In genomic region chr18:29753379-29753778, GRCh38 we compare ENCODE assay signal across 34 cellular contexts.
DNase-seq lines count a peak whose midpoint lies in the region; ATAC-seq, FAIRE-seq and TF ChIP-seq lines count a peak whose summit lies in the region.
"Had no signal": no experiment of that assay in that cellular context is flagged by ENCODE, and none has a peak within 500 bp of the region (broad histone marks: within the 10 kb centered on the region; RNA-seq: fewer than 3 reads in every experiment).

No MANE protein-coding gene starts in this region.

- no peaks in the 10 kb centered on the region for H3K4me1 Mint-ChIP-seq in stimulated activated effector memory CD8-positive, alpha-beta T cell treated with anti-CD3 and anti-CD28 coated beads, Interleukin-12 subunit alpha, Interleukin-12 subunit beta, amount 100 ng/mL, for 72 hours
- H3K4me1 Mint-ChIP-seq: CD4-positive, alpha-beta memory T cell; H9; IgD-negative memory B cell; naive thymus-derived CD8-positive, alpha-beta T cell; stimulated activated memory B cell treated with anti-CD40 and anti-IgM and Interleukin-4, amounts not matched to agents 10 μg/mL and 1 μg/mL and 100 μg/mL, for 72 hours had no signal

- H3K4me3 ChIP-seq in HepG2 (replicated peaks in 1 of 3; ENCODE audit: insufficient read depth in 1 of 3, low read depth in 2 of 3, low read length in 3 of 3) = no peak overlapping the region
- no peak overlapping the region for H3K4me3 ChIP-seq in right lobe of liver
- H3K4me3 ChIP-seq in adipocyte (ENCODE audit: low read length) = no peak overlapping the region
- H3K4me3 ChIP-seq in fibroblast of the aortic adventitia (ENCODE audit: low read depth, low read length) = no peak overlapping the region
- no peak overlapping the region for H3K4me3 ChIP-seq in lower leg skin (ENCODE audit: low read depth, poor library complexity, severe bottlenecking)
- H3K4me3 ChIP-seq: heart right ventricle, upper lobe of left lung had no signal

- CTCF ChIA-PET in HepG2 (lab: Yijun Ruan, JAX; ENCODE audit: low intra/inter-chr PET ratio, low total read pairs) = no interaction called here

- H3K9me3 ChIP-seq in HepG2 (ENCODE audit: low read length) (no peaks in the 10 kb centered on the region), right lobe of liver (no peaks in the 10 kb centered on the region), adipocyte (ENCODE audit: control insufficient read depth, low read length) (no peaks in the 10 kb centered on the region)
- H3K9me3 ChIP-seq: heart right ventricle had no signal

- TF ChIP-seq POLR2A in HepG2 (IDR thresholded peaks at IDR 0.05; ENCODE audit: insufficient read depth in 1 of 2, low read depth in 2 of 2, low read length in 2 of 2) (no peak), right lobe of liver (IDR thresholded peaks at IDR 0.05) (no peak), lower leg skin (IDR thresholded peaks at IDR 0.05) (no peak)

- H3K9ac ChIP-seq in HepG2 (ENCODE audit: insufficient read depth, low read depth, low read length) = no peak overlapping the region
- H3K9ac ChIP-seq in adipocyte (ENCODE audit: low read length) = no peak overlapping the region

- no peaks in the 10 kb centered on the region for H3K79me2 ChIP-seq in HepG2 (ENCODE audit: insufficient read depth, low read length)

- no peak overlapping the region for H3K4me2 ChIP-seq in HepG2 (ENCODE audit: low read depth, low read length)

- H3K4me3 Mint-ChIP-seq in stimulated activated effector memory CD8-positive, alpha-beta T cell treated with anti-CD3 and anti-CD28 coated beads, Interleukin-12 subunit alpha, Interleukin-12 subunit beta, amount 100 ng/mL, for 72 hours = no peak overlapping the region
- H3K4me3 Mint-ChIP-seq: CD4-positive, alpha-beta memory T cell; effector memory CD8-positive, alpha-beta T cell; H9; IgD-negative memory B cell; naive thymus-derived CD8-positive, alpha-beta T cell; stimulated activated memory B cell treated with anti-CD40 and anti-IgM and Interleukin-4, amounts not matched to agents 10 μg/mL and 1 μg/mL and 100 μg/mL, for 72 hours had no signal

- no peak overlapping the region for H3K27ac ChIP-seq in HepG2 (ENCODE audit: extremely low read length, insufficient read depth, low read length)
- no peak overlapping the region for H3K27ac ChIP-seq in right lobe of liver
- H3K27ac ChIP-seq: heart right ventricle, upper lobe of left lung, VCaP had no signal

- FAIRE-seq in HepG2 (lab: Jason Lieb, UNC) = no peak
- FAIRE-seq: A204.1, D721Med, GM12892 had no signal

- no peaks in the 10 kb centered on the region for H3K4me1 ChIP-seq in HepG2 (ENCODE audit: insufficient read depth, low read length)
- no peaks in the 10 kb centered on the region for H3K4me1 ChIP-seq in right lobe of liver
- no peaks in the 10 kb centered on the region for H3K4me1 ChIP-seq in adipocyte (ENCODE audit: control insufficient read depth, insufficient read depth, low read length)
- H3K4me1 ChIP-seq: heart right ventricle, upper lobe of left lung had no signal

- DNase-seq in HepG2 (ENCODE audit: low spot score) = no peak
- DNase-seq in right lobe of liver = no peak
- DNase-seq in adipocyte (ENCODE audit: low read depth) = peak; percentile 43
- peak; percentile 32 for DNase-seq in fibroblast of the aortic adventitia (ENCODE audit: low read depth)
- DNase-seq in lower leg skin (ENCODE audit: low spot score in 2 of 2) = no peak
- DNase-seq in stimulated activated effector memory CD8-positive, alpha-beta T cell treated with anti-CD3 and anti-CD28 coated beads, Interleukin-12 subunit alpha, Interleukin-12 subunit beta, amount 100 ng/mL, for 72 hours (ENCODE audit: low spot score in 2 of 2) = no peak
- DNase-seq in CD1c-positive myeloid dendritic cell (ENCODE audit: extremely low spot score) = no peak
- DNase-seq: activated CD4-positive, alpha-beta T cell treated with anti-CD3 and anti-CD28 coated beads for 4 hours; activated CD8-positive, alpha-beta memory T cell treated with anti-CD3 and anti-CD28 coated beads for 24 hours; activated naive CD4-positive, alpha-beta T cell treated with anti-CD3 and anti-CD28 coated beads, Interleukin-2, amount 50 U/mL, for 16 hours; activated T-cell treated with anti-CD3 and anti-CD28 coated beads for 4 hours; amygdala; CD4-positive, alpha-beta memory T cell; central memory CD4-positive, alpha-beta T cell; effector memory CD8-positive, alpha-beta T cell; erythroblast; foreskin melanocyte; H9; heart right ventricle; naive thymus-derived CD8-positive, alpha-beta T cell; NCI-H146; NCI-H2107; SIG-M5; T-helper 9 cell; upper lobe of left lung had no signal

- WGBS in HepG2 (ENCODE audit: low lambda C conversion rate) = 28% methylated on average over 4 of the region's 4 CpGs
- 61% methylated on average over 4 of the region's 4 CpGs for WGBS in right lobe of liver (ENCODE audit: insufficient coverage, low coverage, low lambda C conversion rate, missing lambda C conversion rate)
- 92 to 93% methylated on average over 4 of the region's 4 CpGs for WGBS in lower leg skin, 2 donors

- TF ChIP-seq CTCF in HepG2 (CRISPR knock-in tag; IDR thresholded peaks at IDR 0.05) (no peak), right lobe of liver (IDR thresholded peaks at IDR 0.05) (no peak), fibroblast of the aortic adventitia (IDR thresholded peaks at IDR 0.05; ENCODE audit: insufficient read depth, low read length) (no peak), lower leg skin (IDR thresholded peaks at IDR 0.05) (no peak)

- H3K27me3 ChIP-seq in HepG2 (ENCODE audit: control insufficient read depth in 1 of 2, insufficient read depth in 2 of 2, low read length in 2 of 2) (no peaks in the 10 kb centered on the region), right lobe of liver (no peaks in the 10 kb centered on the region), adipocyte (replicated peaks; ENCODE audit: control insufficient read depth, insufficient read depth, low read length) (no peaks in the 10 kb centered on the region)
- H3K27me3 ChIP-seq: heart right ventricle, upper lobe of left lung had no signal

- H3K36me3 Mint-ChIP-seq in stimulated activated effector memory CD8-positive, alpha-beta T cell treated with anti-CD3 and anti-CD28 coated beads, Interleukin-12 subunit alpha, Interleukin-12 subunit beta, amount 100 ng/mL, for 72 hours = no peaks in the 10 kb centered on the region
- H3K36me3 Mint-ChIP-seq: CD4-positive, alpha-beta memory T cell; IgD-negative memory B cell; naive thymus-derived CD8-positive, alpha-beta T cell; stimulated activated memory B cell treated with anti-CD40 and anti-IgM and Interleukin-4, amounts not matched to agents 10 μg/mL and 1 μg/mL and 100 μg/mL, for 72 hours had no signal

- BruUV-seq in HepG2 (replicated peaks; lab: Mats Ljungman, UMichigan) = no TSS peak

- ATAC-seq in HepG2 = no peak
- no peak for ATAC-seq in right lobe of liver
- ATAC-seq in GM18867 (IDR thresholded peaks at IDR 0.05; ENCODE audit: unreplicated experiment) = no peak
- no peak for ATAC-seq in stimulated activated effector memory CD8-positive, alpha-beta T cell treated with anti-CD3 and anti-CD28 coated beads, Interleukin-12 subunit alpha, Interleukin-12 subunit beta, amount 100 ng/mL, for 72 hours
- ATAC-seq: effector memory CD8-positive, alpha-beta T cell; heart right ventricle; naive thymus-derived CD8-positive, alpha-beta T cell; Panc1; stimulated activated memory B cell treated with anti-CD40 and anti-IgM and Interleukin-4, amounts not matched to agents 10 μg/mL and 1 μg/mL and 100 μg/mL, for 72 hours had no signal

- H3K9me3 Mint-ChIP-seq in stimulated activated effector memory CD8-positive, alpha-beta T cell treated with anti-CD3 and anti-CD28 coated beads, Interleukin-12 subunit alpha, Interleukin-12 subunit beta, amount 100 ng/mL, for 72 hours = peaks cover 24% of the 10 kb centered on the region
- H3K9me3 Mint-ChIP-seq: H9 had no signal

- no peaks in the 10 kb centered on the region for H4K20me1 ChIP-seq in HepG2 (ENCODE audit: insufficient read depth, low read length)

- H3K36me3 ChIP-seq in HepG2 (replicated peaks in 1 of 2; ENCODE audit: control insufficient read depth in 1 of 2, insufficient read depth in 2 of 2, low read length in 2 of 2) (no peaks in the 10 kb centered on the region), right lobe of liver (no peaks in the 10 kb centered on the region), adipocyte (ENCODE audit: control insufficient read depth, insufficient read depth, low read length, severe bottlenecking) (no peaks in the 10 kb centered on the region)
- H3K36me3 ChIP-seq: heart right ventricle, upper lobe of left lung had no signal

- TF ChIP-seq RAD21 in HepG2 (CRISPR knock-in tag; IDR thresholded peaks at IDR 0.05) = no peak

- in situ Hi-C loops in HepG2 (cut with HindIII; ENCODE audit: extremely low pct_ligation_motif_present, low pct_unique_long_range_greater_than_20kb) = no loop called here

- POLR2A ChIA-PET in HepG2 (lab: Yijun Ruan, JAX) = no interaction called here

- H3K27ac Mint-ChIP-seq in stimulated activated effector memory CD8-positive, alpha-beta T cell treated with anti-CD3 and anti-CD28 coated beads, Interleukin-12 subunit alpha, Interleukin-12 subunit beta, amount 100 ng/mL, for 72 hours = no peak overlapping the region
- H3K27ac Mint-ChIP-seq: activated T-helper 2 cell treated with anti-CD3 and anti-CD28 coated beads, Interferon-gamma antibody, Interleukin-2, Interleukin-4, amounts not matched to agents 10 μg/mL and 5 μg/mL and 100 μg/mL, durations not matched to agents 14 hours and 24 hours and 36 hours; CD4-positive, alpha-beta memory T cell; effector memory CD8-positive, alpha-beta T cell; H9; IgD-negative memory B cell; naive thymus-derived CD8-positive, alpha-beta T cell; stimulated activated memory B cell treated with anti-CD40 and anti-IgM and Interleukin-4, amounts not matched to agents 10 μg/mL and 1 μg/mL and 100 μg/mL, for 72 hours had no signal

- intact Hi-C loops in HepG2 (cut with micrococcal nuclease; ENCODE audit: unreplicated experiment) (no loop called here), right lobe of liver (cut with DNase I) (no loop called here), lower leg skin (cut with DNase I; ENCODE audit: low total_unique reads) (no loop called here)

- no peak overlapping the region for H2AFZ ChIP-seq in HepG2 (ENCODE audit: low read length)

- TF ChIP-seq EP300 in HepG2 (IDR thresholded peaks at IDR 0.05; ENCODE audit: low read depth in 2 of 2, low read length in 2 of 2) = no peak
- TF ChIP-seq EP300 in HepG2 (CRISPR knock-in tag; IDR thresholded peaks at IDR 0.05; ENCODE audit: borderline replicate concordance) = no peak

TF ChIP-seq in HepG2, 621 proteins besides CTCF, POLR2A, EP300 and RAD21:
- TF ChIP-seq ZNF776 (CRISPR knock-in tag; IDR thresholded peaks at IDR 0.05) (no peak), NFE2L2 (IDR thresholded peaks at IDR 0.05; ENCODE audit: low read length) (peak; percentile 53; the same call in 1 of the 2 replicates)

Comparison
In these comparisons a context has a peak if more than half of its experiments do, and no peak if none do; other contexts are left out.
1. DNase-seq: peak in adipocyte (single experiment) and fibroblast of the aortic adventitia (single experiment); none in HepG2 (single experiment), right lobe of liver (0 of 3), lower leg skin (0 of 2), stimulated activated effector memory CD8-positive, alpha-beta T cell treated with anti-CD3 and anti-CD28 coated beads, Interleukin-12 subunit alpha, Interleukin-12 subunit beta, amount 100 ng/mL, for 72 hours (0 of 2) and CD1c-positive myeloid dendritic cell (single experiment).